ENCODE assay signal across 16 cellular contexts in the genomic region with DNA sequence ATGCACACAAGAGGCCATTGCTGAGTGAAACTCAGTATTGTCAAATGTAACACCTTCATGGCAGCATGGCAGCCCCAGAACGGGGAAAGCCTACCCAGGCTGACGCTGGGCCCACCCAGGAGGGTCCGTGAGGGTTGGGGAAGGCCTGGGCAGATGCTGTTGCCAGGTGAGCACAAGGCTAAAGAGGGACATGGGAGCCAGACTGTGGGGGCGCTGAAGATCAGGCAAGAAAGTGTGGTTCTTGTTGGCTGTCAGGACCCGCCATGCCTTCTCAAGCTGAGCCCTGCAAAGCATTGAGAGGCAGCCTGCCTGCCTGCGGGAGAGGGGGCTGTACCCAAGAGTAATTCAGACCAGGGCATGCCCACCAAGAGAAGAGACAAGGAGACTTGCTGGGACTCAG.
DNase-seq lines count a peak whose midpoint lies in the region; ATAC-seq and TF ChIP-seq lines count a peak whose summit lies in the region.
"Had no signal": no experiment of that assay in that cellular context is flagged by ENCODE, and none has a peak within 500 bp of the region (broad histone marks: within the 10 kb centered on the region; RNA-seq: fewer than 3 reads in every experiment).

No MANE protein-coding gene starts in this region.

- no peak overlapping the region for H3K4me3 ChIP-seq in GM23338
- H3K4me3 ChIP-seq in OCI-LY7 (ENCODE audit: low read depth, low read length, poor library complexity, severe bottlenecking) = no peak overlapping the region
- no peak overlapping the region for H3K4me3 ChIP-seq in A673 (ENCODE audit: low read depth, low read length, poor library complexity, severe bottlenecking)
- H3K4me3 ChIP-seq: BLaER1 treated with 17β-estradiol and CSF1 and Interleukin-3, amounts not matched to agents 10 nM and 100 nM; GM12878; GM23248 had no signal

- peak; percentile 35 for DNase-seq in GM23338 (ENCODE audit: low spot score)
- no peak for DNase-seq in OCI-LY7 (ENCODE audit: low spot score)
- peak; percentile 43 for DNase-seq in iPS-NIHi11 (ENCODE audit: low spot score)
- no peak for DNase-seq in progenitor cell of endocrine pancreas (ENCODE audit: low spot score, unreplicated experiment)
- no peak for DNase-seq in activated naive CD4-positive, alpha-beta T cell treated with anti-CD3 and anti-CD28 coated beads for 36 hours
- no peak for DNase-seq in KBM-7
- no peak for DNase-seq in A673 (ENCODE audit: low spot score)
- DNase-seq: 8988T; Calu3; CD8-positive, alpha-beta T cell; DMS79 treated with DMSO at 0.1 percent for 48 hours; GM23248; HCEC 1CT had no signal

- no peaks in the 10 kb centered on the region; the same call in 2 of the 3 replicates for H3K36me3 Mint-ChIP-seq in GM23338 (ENCODE audit: low read depth)
- H3K36me3 Mint-ChIP-seq in progenitor cell of endocrine pancreas (ENCODE audit: insufficient read depth) = no peaks in the 10 kb centered on the region
- no peaks in the 10 kb centered on the region for H3K36me3 Mint-ChIP-seq in activated naive CD4-positive, alpha-beta T cell treated with anti-CD3 and anti-CD28 coated beads for 36 hours (ENCODE audit: low read depth)
- H3K36me3 Mint-ChIP-seq: CD8-positive, alpha-beta T cell had no signal

- H3K9me2 ChIP-seq in GM23338 (ENCODE audit: insufficient read depth) (no peaks in the 10 kb centered on the region), OCI-LY7 (ENCODE audit: insufficient read depth, low read length) (no peaks in the 10 kb centered on the region)

- H3K9me3 Mint-ChIP-seq in GM23338 (no peaks in the 10 kb centered on the region), progenitor cell of endocrine pancreas (ENCODE audit: low read depth) (no peaks in the 10 kb centered on the region)
- H3K9me3 Mint-ChIP-seq in activated naive CD4-positive, alpha-beta T cell treated with anti-CD3 and anti-CD28 coated beads for 36 hours = no peaks in the 10 kb centered on the region
- H3K9me3 Mint-ChIP-seq: CD8-positive, alpha-beta T cell had no signal

- in situ Hi-C loops in KBM-7 (cut with MboI; ENCODE audit: low pct_unique_long_range_greater_than_20kb, low sequenced_read_pairs) = no loop called here

- H3K9me3 ChIP-seq in OCI-LY7 (ENCODE audit: low read length) (no peaks in the 10 kb centered on the region), A673 (ENCODE audit: low read depth, low read length, poor library complexity, severe bottlenecking) (no peaks in the 10 kb centered on the region)
- H3K9me3 ChIP-seq: BLaER1 treated with 17β-estradiol and CSF1 and Interleukin-3, amounts not matched to agents 10 nM and 100 nM had no signal

- H3K27me3 Mint-ChIP-seq in GM23338 (ENCODE audit: insufficient read depth, low read depth, poor library complexity) = peaks cover 2% of the 10 kb centered on the region
- H3K27me3 Mint-ChIP-seq in progenitor cell of endocrine pancreas = no peaks in the 10 kb centered on the region
- no peaks in the 10 kb centered on the region for H3K27me3 Mint-ChIP-seq in activated naive CD4-positive, alpha-beta T cell treated with anti-CD3 and anti-CD28 coated beads for 36 hours (ENCODE audit: low read depth)
- H3K27me3 Mint-ChIP-seq: B cell had no signal

- no peak overlapping the region for H3K27ac ChIP-seq in GM23338 (ENCODE audit: low read depth)
- no peak overlapping the region for H3K27ac ChIP-seq in OCI-LY7 (ENCODE audit: low read depth, low read length, poor library complexity, severe bottlenecking)
- no peak overlapping the region for H3K27ac ChIP-seq in A673 (ENCODE audit: low read depth, low read length, poor library complexity, severe bottlenecking)
- H3K27ac ChIP-seq: BLaER1 treated with 17β-estradiol and CSF1 and Interleukin-3, amounts not matched to agents 10 nM and 100 nM; GM23248 had no signal

- no peak overlapping the region for H3K27ac Mint-ChIP-seq in GM23338
- H3K27ac Mint-ChIP-seq in progenitor cell of endocrine pancreas = peak overlapping the region; percentile 80
- H3K27ac Mint-ChIP-seq in activated naive CD4-positive, alpha-beta T cell treated with anti-CD3 and anti-CD28 coated beads for 36 hours = no peak overlapping the region
- H3K27ac Mint-ChIP-seq: B cell; CD8-positive, alpha-beta T cell had no signal

- H4K20me1 ChIP-seq in GM23338 (replicated peaks; ENCODE audit: insufficient read depth) (0 out of 2 replicates have a peak, but pooled peaks cover 4% of the 10 kb centered on the region), OCI-LY7 (ENCODE audit: insufficient read depth, low read length) (no peaks in the 10 kb centered on the region)

- CTCF ChIA-PET in OCI-LY7 (lab: Charles Lee; ENCODE audit: unreplicated experiment) = interaction anchor here (2.9 kb wide), 1 partner anchor 117 kb away, joined by 8 read pairs; no protein-coding TSS in a partner anchor
- CTCF ChIA-PET in activated naive CD4-positive, alpha-beta T cell treated with anti-CD3 and anti-CD28 coated beads for 36 hours (lab: Charles Lee) = interaction anchor here (0.9 kb wide), 1 partner anchor 115 kb away, joined by 3 read pairs; no protein-coding TSS in a partner anchor
- CTCF ChIA-PET in A673 (lab: Charles Lee) = no interaction called here

- peak in 1 of 2 experiments; percentile 43; a peak in 2 of 4 replicates for TF ChIP-seq CTCF in GM23338 (conservative IDR thresholded peaks at IDR 0.05; ENCODE audit: low read depth in 2 of 2)
- TF ChIP-seq CTCF in OCI-LY7 (conservative IDR thresholded peaks at IDR 0.05; ENCODE audit: low read length) = peak; percentile 42; the same call in 1 of the 2 replicates
- TF ChIP-seq CTCF in progenitor cell of endocrine pancreas (IDR thresholded peaks at IDR 0.05; ENCODE audit: unreplicated experiment) = no peak
- TF ChIP-seq CTCF in A673 (conservative IDR thresholded peaks at IDR 0.05; ENCODE audit: low read depth, low read length) = no peak

- H3F3A ChIP-seq in GM23338 (replicated peaks; ENCODE audit: low read depth) = 0 out of 2 replicates have a peak, but pooled peaks cover 2% of the 10 kb centered on the region

- POLR2A ChIA-PET in OCI-LY7 (lab: Charles Lee) (no interaction called here), A673 (lab: Charles Lee; ENCODE audit: low non-redundant PET) (no interaction called here)

- ATAC-seq in GM23338 = peak; percentile 57
- ATAC-seq: CD8-positive, alpha-beta T cell; GM12878 had no signal

- BruUV-seq in OCI-LY7 (replicated peaks; lab: Mats Ljungman, UMichigan) (no TSS peak), A673 (replicated peaks; lab: Mats Ljungman, UMichigan) (no TSS peak)

- H3K27me3 ChIP-seq in GM23338 (ENCODE audit: insufficient read depth) (no peaks in the 10 kb centered on the region), A673 (replicated peaks; ENCODE audit: insufficient read depth, low read depth, low read length, poor library complexity) (no peaks in the 10 kb centered on the region)
- H3K27me3 ChIP-seq: BLaER1 treated with 17β-estradiol and CSF1 and Interleukin-3, amounts not matched to agents 10 nM and 100 nM had no signal

- H3K79me2 ChIP-seq in GM23338 (replicated peaks; ENCODE audit: insufficient read depth) = no peaks in the 10 kb centered on the region
- H3K79me2 ChIP-seq in OCI-LY7 (ENCODE audit: insufficient read depth, low read depth, low read length) = no peaks in the 10 kb centered on the region

- H3K4me2 ChIP-seq in GM23338 = no peak overlapping the region
- no peak overlapping the region for H3K4me2 ChIP-seq in OCI-LY7 (ENCODE audit: low read length)
- H3K4me2 ChIP-seq: BLaER1 treated with 17β-estradiol and CSF1 and Interleukin-3, amounts not matched to agents 10 nM and 100 nM had no signal

- intact Hi-C loops in OCI-LY7 (cut with micrococcal nuclease; ENCODE audit: unreplicated experiment) = loop anchor here (10.0 kb wide), 1 partner anchor 1329 kb away; no protein-coding TSS in a partner anchor
- intact Hi-C loops in activated naive CD4-positive, alpha-beta T cell treated with anti-CD3 and anti-CD28 coated beads for 36 hours (cut with micrococcal nuclease) = no loop called here
- intact Hi-C loops in A673 (cut with micrococcal nuclease; ENCODE audit: unreplicated experiment) = loop anchor here (10.0 kb wide), 1 partner anchor 599 kb away; no protein-coding TSS in a partner anchor

- no peak overlapping the region for H3K4me3 Mint-ChIP-seq in GM23338
- H3K4me3 Mint-ChIP-seq in progenitor cell of endocrine pancreas (ENCODE audit: low read depth) = no peak overlapping the region
- no peak overlapping the region for H3K4me3 Mint-ChIP-seq in activated naive CD4-positive, alpha-beta T cell treated with anti-CD3 and anti-CD28 coated beads for 36 hours
- H3K4me3 Mint-ChIP-seq: B cell; CD8-positive, alpha-beta T cell had no signal

- no peaks in the 10 kb centered on the region for H3K4me1 Mint-ChIP-seq in GM23338
- H3K4me1 Mint-ChIP-seq in progenitor cell of endocrine pancreas (ENCODE audit: low read depth) = peaks cover 6% of the 10 kb centered on the region
- no peaks in the 10 kb centered on the region for H3K4me1 Mint-ChIP-seq in activated naive CD4-positive, alpha-beta T cell treated with anti-CD3 and anti-CD28 coated beads for 36 hours (ENCODE audit: low read depth)
- H3K4me1 Mint-ChIP-seq: B cell had no signal

- H3K36me3 ChIP-seq in GM23338 (ENCODE audit: insufficient read depth) = no peaks in the 10 kb centered on the region; the same call in 1 of the 2 replicates
- H3K36me3 ChIP-seq in OCI-LY7 (ENCODE audit: insufficient read depth, low read length) = no peaks in the 10 kb centered on the region
- H3K36me3 ChIP-seq in A673 (ENCODE audit: insufficient read depth, low read length, poor library complexity, severe bottlenecking) = no peaks in the 10 kb centered on the region
- H3K36me3 ChIP-seq: BLaER1 treated with 17β-estradiol and CSF1 and Interleukin-3, amounts not matched to agents 10 nM and 100 nM had no signal

- H2AFZ ChIP-seq in GM23338 (no peak overlapping the region), OCI-LY7 (ENCODE audit: low read length) (no peak overlapping the region)
- H2AFZ ChIP-seq: GM23248 had no signal

- H3K4me1 ChIP-seq in GM23338 (ENCODE audit: insufficient read depth) (no peaks in the 10 kb centered on the region), OCI-LY7 (ENCODE audit: insufficient read depth, low read length, poor library complexity, severe bottlenecking) (peaks cover 14% of the 10 kb centered on the region), A673 (ENCODE audit: insufficient read depth, low read length, poor library complexity, severe bottlenecking) (no peaks in the 10 kb centered on the region)

TF ChIP-seq in GM23338, 12 proteins besides CTCF, POLR2A, EP300 and RAD21 (continues in another document):
- no peak for TF ChIP-seq STAT1 (IDR thresholded peaks at IDR 0.05; ENCODE audit: unreplicated experiment)

Comparison
In these comparisons a context has a peak if more than half of its experiments do, and no peak if none do; other contexts are left out.
1. DNase-seq: peak in GM23338 (single experiment) and iPS-NIHi11 (single experiment); none in OCI-LY7 (single experiment), progenitor cell of endocrine pancreas (single experiment), activated naive CD4-positive, alpha-beta T cell treated with anti-CD3 and anti-CD28 coated beads for 36 hours (single experiment), KBM-7 (single experiment) and A673 (single experiment).